Comparison of ENCODE assay signal across 14 cellular contexts in genomic region chr7:84490661-84491060, GRCh38.
DNase-seq lines count a peak whose midpoint lies in the region; ATAC-seq, FAIRE-seq and TF ChIP-seq lines count a peak whose summit lies in the region.
"Had no signal": no experiment of that assay in that cellular context is flagged by ENCODE, and none has a peak within 500 bp of the region (broad histone marks: within the 10 kb centered on the region; RNA-seq: fewer than 3 reads in every experiment).

No MANE protein-coding gene starts in this region.

- no peaks in the 10 kb centered on the region for H3K9me2 ChIP-seq in Karpas-422 (replicated peaks; ENCODE audit: insufficient read depth, low read length)

- no peaks in the 10 kb centered on the region for H3K36me3 ChIP-seq in small intestine (ENCODE audit: control insufficient read depth in 2 of 2, insufficient read depth in 2 of 2, low read length in 2 of 2)
- no peaks in the 10 kb centered on the region for H3K36me3 ChIP-seq in Karpas-422 (ENCODE audit: insufficient read depth, low read length)

- H3K4me3 Mint-ChIP-seq in brain (peak overlapping the region in 2 of 5 experiments; percentile 26 to 66), mesothelial cell of epicardium (no peak overlapping the region)
- H3K4me3 Mint-ChIP-seq: activated CD4-positive, alpha-beta T cell treated with anti-CD3 and anti-CD28 coated beads, Interleukin-2, amount 10 ng/mL, durations not matched to agents 7 days and 5 days; natural killer cell treated with Interleukin-12 subunit alpha and Interleukin-12 subunit beta and Interleukin-15 and Interleukin-18, amount 100 ng/mL, for 72 hours had no signal

- TF ChIP-seq CTCF in brain (conservative IDR thresholded peaks at IDR 0.05): peak; percentile 44 to 63
- TF ChIP-seq CTCF in mesothelial cell of epicardium (IDR thresholded peaks at IDR 0.05; ENCODE audit: unreplicated experiment): peak; percentile 20

- FAIRE-seq in small intestine (lab: Jason Lieb, UNC): no peak

- H3K4me3 ChIP-seq in small intestine (ENCODE audit: low read depth in 1 of 2, low read length in 2 of 2) (no peak overlapping the region), Karpas-422 (ENCODE audit: low read length) (no peak overlapping the region)

- H3K9me3 Mint-ChIP-seq in brain (no peaks in the 10 kb centered on the region), mesothelial cell of epicardium (no peaks in the 10 kb centered on the region)
- H3K9me3 Mint-ChIP-seq: activated CD4-positive, alpha-beta T cell treated with anti-CD3 and anti-CD28 coated beads, Interleukin-2, amount 10 ng/mL, durations not matched to agents 7 days and 5 days had no signal

- H3K9me3 ChIP-seq in small intestine (ENCODE audit: control insufficient read depth, low read depth) (no peaks in the 10 kb centered on the region), Karpas-422 (ENCODE audit: low read length) (peaks cover 11% of the 10 kb centered on the region)

- H3K79me2 ChIP-seq in Karpas-422 (ENCODE audit: low read length): no peaks in the 10 kb centered on the region

- ATAC-seq in left lobe of liver: no peak
- ATAC-seq: HCT116; natural killer cell treated with Interleukin-12 subunit alpha and Interleukin-12 subunit beta and Interleukin-15 and Interleukin-18, amount 100 ng/mL, for 72 hours had no signal

- H4K20me1 ChIP-seq in Karpas-422 (ENCODE audit: insufficient read depth, low read depth, low read length): no peaks in the 10 kb centered on the region

- H3K4me1 ChIP-seq in small intestine (ENCODE audit: control insufficient read depth in 2 of 2, insufficient read depth in 1 of 2, low read depth in 1 of 2, low read length in 1 of 2) (no peaks in the 10 kb centered on the region), Karpas-422 (ENCODE audit: low read length) (no peaks in the 10 kb centered on the region)

- H3K27ac ChIP-seq in small intestine (ENCODE audit: low read depth in 1 of 2, low read length in 1 of 2): no peak overlapping the region
- no peak overlapping the region for H3K27ac ChIP-seq in Karpas-422 (ENCODE audit: low read length)

- H3K4me2 ChIP-seq in Karpas-422 (ENCODE audit: low read depth, low read length, poor library complexity, severe bottlenecking): no peak overlapping the region

- H3K4me1 Mint-ChIP-seq in brain (peaks cover 16% of the 10 kb centered on the region), mesothelial cell of epicardium (peaks cover 37% of the 10 kb centered on the region)
- H3K4me1 Mint-ChIP-seq: activated CD4-positive, alpha-beta T cell treated with anti-CD3 and anti-CD28 coated beads, Interleukin-2, amount 10 ng/mL, durations not matched to agents 7 days and 5 days had no signal

- H3K36me3 Mint-ChIP-seq in brain (no peaks in the 10 kb centered on the region), mesothelial cell of epicardium (no peaks in the 10 kb centered on the region)
- H3K36me3 Mint-ChIP-seq: natural killer cell treated with Interleukin-12 subunit alpha and Interleukin-12 subunit beta and Interleukin-15 and Interleukin-18, amount 100 ng/mL, for 72 hours had no signal

- H2AFZ ChIP-seq in Karpas-422 (ENCODE audit: low read length): no peak overlapping the region

- H3K27me3 Mint-ChIP-seq in brain (no peaks in the 10 kb centered on the region), mesothelial cell of epicardium (ENCODE audit: low read depth) (no peaks in the 10 kb centered on the region)
- H3K27me3 Mint-ChIP-seq: activated CD4-positive, alpha-beta T cell treated with anti-CD3 and anti-CD28 coated beads, Interleukin-2, amount 10 ng/mL, durations not matched to agents 7 days and 5 days; natural killer cell treated with Interleukin-12 subunit alpha and Interleukin-12 subunit beta and Interleukin-15 and Interleukin-18, amount 100 ng/mL, for 72 hours had no signal

- H3K27me3 ChIP-seq in small intestine (ENCODE audit: control insufficient read depth in 2 of 2, insufficient read depth in 2 of 2, low read length in 2 of 2): no peaks in the 10 kb centered on the region
- no peaks in the 10 kb centered on the region for H3K27me3 ChIP-seq in Karpas-422 (ENCODE audit: low read length)

- DNase-seq in AG20443 (ENCODE audit: low spot score): peak; percentile 69
- peak; percentile 10 for DNase-seq in HPDE6-E6E7 (ENCODE audit: extremely low spot score)
- DNase-seq in mesothelial cell of epicardium (ENCODE audit: low spot score in 2 of 2, unreplicated experiment in 2 of 2): no peak
- DNase-seq in NCI-H774 (lab: John Stamatoyannopoulos, UW): no peak
- DNase-seq in left lobe of liver (ENCODE audit: low spot score): no peak
- DNase-seq in small intestine: no peak
- no peak for DNase-seq in Karpas-422
- DNase-seq: activated CD4-positive, alpha-beta T cell treated with anti-CD3 and anti-CD28 coated beads, Interleukin-2, amount 10 ng/mL, durations not matched to agents 7 days and 5 days; central memory CD4-positive, alpha-beta T cell; kidney glomerular epithelial cell; NCI-H187 had no signal

- 67 to 94% (median 84%) methylated on average over 6 of the region's 6 CpGs for WGBS in small intestine, 3 donors

- H3K9ac ChIP-seq in Karpas-422 (ENCODE audit: low read length): no peak overlapping the region

- H3K27ac Mint-ChIP-seq in brain (no peak overlapping the region), mesothelial cell of epicardium (no peak overlapping the region)
- H3K27ac Mint-ChIP-seq: activated CD4-positive, alpha-beta T cell treated with anti-CD3 and anti-CD28 coated beads, Interleukin-2, amount 10 ng/mL, durations not matched to agents 7 days and 5 days; natural killer cell treated with Interleukin-12 subunit alpha and Interleukin-12 subunit beta and Interleukin-15 and Interleukin-18, amount 100 ng/mL, for 72 hours had no signal

Comparison
In these comparisons a context has a peak if more than half of its experiments do, and no peak if none do; other contexts are left out.
1. DNase-seq: peak in AG20443 (single experiment) and HPDE6-E6E7 (single experiment); none in mesothelial cell of epicardium (0 of 2), NCI-H774 (single experiment), left lobe of liver (single experiment), small intestine (single experiment) and Karpas-422 (single experiment).